ENCODE assay signal across 1 cellular context in genomic region chr14:69766984-69767368, GRCh38.
A peak's percentile ranks its signal among the peaks of the same experiment; 100 is the strongest.
TF ChIP-seq lines count a peak whose summit lies in the region.

Gene SRSF5 (plus strand): TSS chr14:69767142. CDS start chr14:69768157, 1,015 bp downstream.

TF ChIP-seq in HepG2, 621 proteins besides CTCF, POLR2A, EP300 and RAD21 (continued from another document and continues in another):
- TF ChIP-seq, protein P1, sequence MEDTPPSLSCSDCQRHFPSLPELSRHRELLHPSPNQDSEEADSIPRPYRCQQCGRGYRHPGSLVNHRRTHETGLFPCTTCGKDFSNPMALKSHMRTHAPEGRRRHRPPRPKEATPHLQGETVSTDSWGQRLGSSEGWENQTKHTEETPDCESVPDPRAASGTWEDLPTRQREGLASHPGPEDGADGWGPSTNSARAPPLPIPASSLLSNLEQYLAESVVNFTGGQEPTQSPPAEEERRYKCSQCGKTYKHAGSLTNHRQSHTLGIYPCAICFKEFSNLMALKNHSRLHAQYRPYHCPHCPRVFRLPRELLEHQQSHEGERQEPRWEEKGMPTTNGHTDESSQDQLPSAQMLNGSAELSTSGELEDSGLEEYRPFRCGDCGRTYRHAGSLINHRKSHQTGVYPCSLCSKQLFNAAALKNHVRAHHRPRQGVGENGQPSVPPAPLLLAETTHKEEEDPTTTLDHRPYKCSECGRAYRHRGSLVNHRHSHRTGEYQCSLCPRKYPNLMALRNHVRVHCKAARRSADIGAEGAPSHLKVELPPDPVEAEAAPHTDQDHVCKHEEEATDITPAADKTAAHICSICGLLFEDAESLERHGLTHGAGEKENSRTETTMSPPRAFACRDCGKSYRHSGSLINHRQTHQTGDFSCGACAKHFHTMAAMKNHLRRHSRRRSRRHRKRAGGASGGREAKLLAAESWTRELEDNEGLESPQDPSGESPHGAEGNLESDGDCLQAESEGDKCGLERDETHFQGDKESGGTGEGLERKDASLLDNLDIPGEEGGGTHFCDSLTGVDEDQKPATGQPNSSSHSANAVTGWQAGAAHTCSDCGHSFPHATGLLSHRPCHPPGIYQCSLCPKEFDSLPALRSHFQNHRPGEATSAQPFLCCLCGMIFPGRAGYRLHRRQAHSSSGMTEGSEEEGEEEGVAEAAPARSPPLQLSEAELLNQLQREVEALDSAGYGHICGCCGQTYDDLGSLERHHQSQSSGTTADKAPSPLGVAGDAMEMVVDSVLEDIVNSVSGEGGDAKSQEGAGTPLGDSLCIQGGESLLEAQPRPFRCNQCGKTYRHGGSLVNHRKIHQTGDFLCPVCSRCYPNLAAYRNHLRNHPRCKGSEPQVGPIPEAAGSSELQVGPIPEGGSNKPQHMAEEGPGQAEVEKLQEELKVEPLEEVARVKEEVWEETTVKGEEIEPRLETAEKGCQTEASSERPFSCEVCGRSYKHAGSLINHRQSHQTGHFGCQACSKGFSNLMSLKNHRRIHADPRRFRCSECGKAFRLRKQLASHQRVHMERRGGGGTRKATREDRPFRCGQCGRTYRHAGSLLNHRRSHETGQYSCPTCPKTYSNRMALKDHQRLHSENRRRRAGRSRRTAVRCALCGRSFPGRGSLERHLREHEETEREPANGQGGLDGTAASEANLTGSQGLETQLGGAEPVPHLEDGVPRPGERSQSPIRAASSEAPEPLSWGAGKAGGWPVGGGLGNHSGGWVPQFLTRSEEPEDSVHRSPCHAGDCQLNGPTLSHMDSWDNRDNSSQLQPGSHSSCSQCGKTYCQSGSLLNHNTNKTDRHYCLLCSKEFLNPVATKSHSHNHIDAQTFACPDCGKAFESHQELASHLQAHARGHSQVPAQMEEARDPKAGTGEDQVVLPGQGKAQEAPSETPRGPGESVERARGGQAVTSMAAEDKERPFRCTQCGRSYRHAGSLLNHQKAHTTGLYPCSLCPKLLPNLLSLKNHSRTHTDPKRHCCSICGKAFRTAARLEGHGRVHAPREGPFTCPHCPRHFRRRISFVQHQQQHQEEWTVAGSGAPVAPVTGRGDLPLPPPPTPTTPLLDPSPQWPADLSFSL (CRISPR knock-in tag; IDR thresholded peaks at IDR 0.05): no peak
- TF ChIP-seq, protein P2, sequence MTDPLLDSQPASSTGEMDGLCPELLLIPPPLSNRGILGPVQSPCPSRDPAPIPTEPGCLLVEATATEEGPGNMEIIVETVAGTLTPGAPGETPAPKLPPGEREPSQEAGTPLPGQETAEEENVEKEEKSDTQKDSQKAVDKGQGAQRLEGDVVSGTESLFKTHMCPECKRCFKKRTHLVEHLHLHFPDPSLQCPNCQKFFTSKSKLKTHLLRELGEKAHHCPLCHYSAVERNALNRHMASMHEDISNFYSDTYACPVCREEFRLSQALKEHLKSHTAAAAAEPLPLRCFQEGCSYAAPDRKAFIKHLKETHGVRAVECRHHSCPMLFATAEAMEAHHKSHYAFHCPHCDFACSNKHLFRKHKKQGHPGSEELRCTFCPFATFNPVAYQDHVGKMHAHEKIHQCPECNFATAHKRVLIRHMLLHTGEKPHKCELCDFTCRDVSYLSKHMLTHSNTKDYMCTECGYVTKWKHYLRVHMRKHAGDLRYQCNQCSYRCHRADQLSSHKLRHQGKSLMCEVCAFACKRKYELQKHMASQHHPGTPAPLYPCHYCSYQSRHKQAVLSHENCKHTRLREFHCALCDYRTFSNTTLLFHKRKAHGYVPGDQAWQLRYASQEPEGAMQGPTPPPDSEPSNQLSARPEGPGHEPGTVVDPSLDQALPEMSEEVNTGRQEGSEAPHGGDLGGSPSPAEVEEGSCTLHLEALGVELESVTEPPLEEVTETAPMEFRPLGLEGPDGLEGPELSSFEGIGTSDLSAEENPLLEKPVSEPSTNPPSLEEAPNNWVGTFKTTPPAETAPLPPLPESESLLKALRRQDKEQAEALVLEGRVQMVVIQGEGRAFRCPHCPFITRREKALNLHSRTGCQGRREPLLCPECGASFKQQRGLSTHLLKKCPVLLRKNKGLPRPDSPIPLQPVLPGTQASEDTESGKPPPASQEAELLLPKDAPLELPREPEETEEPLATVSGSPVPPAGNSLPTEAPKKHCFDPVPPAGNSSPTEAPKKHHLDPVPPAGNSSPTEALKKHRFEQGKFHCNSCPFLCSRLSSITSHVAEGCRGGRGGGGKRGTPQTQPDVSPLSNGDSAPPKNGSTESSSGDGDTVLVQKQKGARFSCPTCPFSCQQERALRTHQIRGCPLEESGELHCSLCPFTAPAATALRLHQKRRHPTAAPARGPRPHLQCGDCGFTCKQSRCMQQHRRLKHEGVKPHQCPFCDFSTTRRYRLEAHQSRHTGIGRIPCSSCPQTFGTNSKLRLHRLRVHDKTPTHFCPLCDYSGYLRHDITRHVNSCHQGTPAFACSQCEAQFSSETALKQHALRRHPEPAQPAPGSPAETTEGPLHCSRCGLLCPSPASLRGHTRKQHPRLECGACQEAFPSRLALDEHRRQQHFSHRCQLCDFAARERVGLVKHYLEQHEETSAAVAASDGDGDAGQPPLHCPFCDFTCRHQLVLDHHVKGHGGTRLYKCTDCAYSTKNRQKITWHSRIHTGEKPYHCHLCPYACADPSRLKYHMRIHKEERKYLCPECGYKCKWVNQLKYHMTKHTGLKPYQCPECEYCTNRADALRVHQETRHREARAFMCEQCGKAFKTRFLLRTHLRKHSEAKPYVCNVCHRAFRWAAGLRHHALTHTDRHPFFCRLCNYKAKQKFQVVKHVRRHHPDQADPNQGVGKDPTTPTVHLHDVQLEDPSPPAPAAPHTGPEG (CRISPR knock-in tag; IDR thresholded peaks at IDR 0.05): peak; percentile 65; the same call in 1 of the 2 replicates
- TF ChIP-seq CHD2 (IDR thresholded peaks at IDR 0.05; ENCODE audit: low read depth, low read length) (no peak), AHR (CRISPR knock-in tag; IDR thresholded peaks at IDR 0.05) (no peak), KMT2B (CRISPR knock-in tag; IDR thresholded peaks at IDR 0.05) (peak; percentile 55), CREM (IDR thresholded peaks at IDR 0.05) (peak; percentile 97), CREM (CRISPR knock-in tag; IDR thresholded peaks at IDR 0.05) (peak; percentile 65; the same call in 1 of the 2 replicates), DNMT3B (CRISPR knock-in tag; conservative IDR thresholded peaks at IDR 0.05) (0 out of 2 replicates have a peak, but pooled peaks have one; percentile 52), ZBTB7A (CRISPR knock-in tag; IDR thresholded peaks at IDR 0.05) (peak; percentile 76; the same call in 1 of the 2 replicates), ZNF30 (CRISPR knock-in tag; IDR thresholded peaks at IDR 0.05) (no peak), BORCS8-MEF2B (CRISPR knock-in tag; IDR thresholded peaks at IDR 0.05) (peak; percentile 79; the same call in 1 of the 2 replicates), IKZF5 (CRISPR knock-in tag; IDR thresholded peaks at IDR 0.05) (no peak; the same call in 1 of the 2 replicates), CENPBD1 (CRISPR knock-in tag; IDR thresholded peaks at IDR 0.05; ENCODE audit: borderline replicate concordance, low read depth) (no peak), ZNF782 (CRISPR knock-in tag; IDR thresholded peaks at IDR 0.05; ENCODE audit: borderline replicate concordance) (no peak), ZNF703 (CRISPR knock-in tag; IDR thresholded peaks at IDR 0.05; ENCODE audit: borderline replicate concordance) (no peak), ZBTB10 (CRISPR knock-in tag; IDR thresholded peaks at IDR 0.05; ENCODE audit: borderline replicate concordance) (no peak), NAIF1 (CRISPR knock-in tag; IDR thresholded peaks at IDR 0.05; ENCODE audit: borderline replicate concordance) (peak; percentile 93), HMG20B (CRISPR knock-in tag; conservative IDR thresholded peaks at IDR 0.05) (no peak), ZNF44 (CRISPR knock-in tag; IDR thresholded peaks at IDR 0.05) (no peak), TRIM24 (CRISPR knock-in tag; IDR thresholded peaks at IDR 0.05) (no peak), ZFYVE20 (CRISPR knock-in tag; IDR thresholded peaks at IDR 0.05; ENCODE audit: borderline replicate concordance, low read depth) (no peak), SRSF4 (IDR thresholded peaks at IDR 0.05; ENCODE audit: low read depth, low read length, poor library complexity, severe bottlenecking) (no peak), PITX1 (CRISPR knock-in tag; IDR thresholded peaks at IDR 0.05) (no peak; the same call in 1 of the 2 replicates), CBX1 (IDR thresholded peaks at IDR 0.05; ENCODE audit: low read depth) (peak; percentile 97), CAMTA2 (CRISPR knock-in tag; IDR thresholded peaks at IDR 0.05; ENCODE audit: borderline replicate concordance) (peak; percentile 90; the same call in 1 of the 2 replicates), JDP2 (CRISPR knock-in tag; IDR thresholded peaks at IDR 0.05; ENCODE audit: borderline replicate concordance) (no peak), MATR3 (CRISPR knock-in tag; IDR thresholded peaks at IDR 0.05) (no peak), HNRNPK (IDR thresholded peaks at IDR 0.05; ENCODE audit: low read depth, low read length, poor library complexity, severe bottlenecking) (no peak), ARHGAP35 (CRISPR knock-in tag; IDR thresholded peaks at IDR 0.05; ENCODE audit: borderline replicate concordance) (0 out of 2 replicates have a peak, but pooled peaks have one; percentile 9), ZNF609 (CRISPR knock-in tag; IDR thresholded peaks at IDR 0.05; ENCODE audit: borderline replicate concordance) (peak; percentile 64; the same call in 1 of the 2 replicates), STAT6 (CRISPR knock-in tag; IDR thresholded peaks at IDR 0.05; ENCODE audit: borderline replicate concordance) (no peak; the same call in 1 of the 2 replicates), ZNF24 (IDR thresholded peaks at IDR 0.05) (no peak), XRCC5 (optimal IDR thresholded peaks at IDR 0.05; ENCODE audit: low read length) (no peak)
